In the genomic region with DNA sequence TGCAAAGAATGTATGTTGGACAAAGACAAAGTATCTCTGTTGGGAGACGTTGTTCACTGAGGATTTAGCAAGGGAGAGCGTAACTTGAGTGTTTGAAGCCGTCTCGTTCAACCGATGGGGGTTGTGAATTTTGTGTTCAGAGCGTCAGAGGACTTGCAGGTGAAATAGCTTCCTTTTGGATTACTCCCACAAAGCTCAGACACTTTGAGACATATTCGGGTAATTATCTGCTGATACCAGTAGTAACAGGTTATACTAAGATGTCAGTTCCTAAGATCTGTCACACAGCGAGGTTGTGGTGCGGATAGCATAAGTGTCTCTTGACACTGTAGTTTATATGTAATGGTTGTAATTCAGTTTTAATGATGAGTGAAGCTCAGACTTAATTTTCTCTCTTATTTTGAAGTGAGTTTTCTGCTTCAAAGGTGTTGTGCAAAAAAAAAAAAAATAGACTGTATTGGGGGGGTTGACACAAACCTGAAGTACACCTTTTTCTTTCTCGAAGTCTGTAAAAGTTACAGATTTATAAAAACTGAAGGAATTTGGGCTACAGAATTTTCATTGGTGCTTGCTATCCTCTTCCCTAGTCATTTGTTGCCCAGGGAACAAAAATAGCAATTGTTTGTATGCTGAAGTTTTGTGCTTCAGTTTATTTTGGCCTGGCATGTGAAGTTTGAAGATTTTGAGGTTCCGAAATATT, we compare ENCODE assay signal across 8 cellular contexts. TPM values are rescaled to one million over a fixed set of nuclear protein-coding genes. Genes with fewer than 3 reads are reported as not detected.
DNase-seq lines count a peak whose midpoint lies in the region; ATAC-seq and TF ChIP-seq lines count a peak whose summit lies in the region.

No MANE protein-coding gene starts in this region.

- H3K27me3 Mint-ChIP-seq in CD4-positive, CD25-positive, alpha-beta regulatory T cell: no peaks in the 10 kb centered on the region

- H3K36me3 Mint-ChIP-seq in CD4-positive, CD25-positive, alpha-beta regulatory T cell: peaks cover 4% of the 10 kb centered on the region

- H3K9me3 ChIP-seq in CD4-positive, CD25-positive, alpha-beta regulatory T cell (ENCODE audit: control insufficient read depth in 2 of 2, low read length in 2 of 2): no peaks in the 10 kb centered on the region
- H3K9me3 ChIP-seq in Karpas-422 (ENCODE audit: low read length) (no peaks in the 10 kb centered on the region), breast epithelium (no peaks in the 10 kb centered on the region), upper lobe of left lung (no peaks in the 10 kb centered on the region)

- peaks cover 35 to 70% (median 53%) of the 10 kb centered on the region in 4 donors for H3K4me1 Mint-ChIP-seq in CD4-positive, CD25-positive, alpha-beta regulatory T cell

- H3K4me1 ChIP-seq in CD4-positive, CD25-positive, alpha-beta regulatory T cell (ENCODE audit: control insufficient read depth, insufficient read depth, low read length, poor library complexity, severe bottlenecking): peaks cover 86% of the 10 kb centered on the region
- H3K4me1 ChIP-seq in Karpas-422 (ENCODE audit: low read length) (peaks cover 80% of the 10 kb centered on the region), breast epithelium (peaks cover 0 to 4% of the 10 kb centered on the region in 2 donors), upper lobe of left lung (peaks cover 26 to 70% (median 55%) of the 10 kb centered on the region in 4 donors)

- H3K9me2 ChIP-seq in Karpas-422 (replicated peaks; ENCODE audit: insufficient read depth, low read length): no peaks in the 10 kb centered on the region

- H3K4me3 ChIP-seq in CD4-positive, CD25-positive, alpha-beta regulatory T cell (ENCODE audit: low read depth, low read length): peak overlapping the region; percentile 96
- H3K4me3 ChIP-seq in Karpas-422 (ENCODE audit: low read length): peak overlapping the region; percentile 74
- H3K4me3 ChIP-seq in breast epithelium: peak overlapping the region; percentile 81 to 96 (median 83)
- H3K4me3 ChIP-seq in upper lobe of left lung: peak overlapping the region; percentile 71 to 97 (median 90)

- TF ChIP-seq EP300 in upper lobe of left lung (IDR thresholded peaks at IDR 0.05): no peak

- no peaks in the 10 kb centered on the region for H3K27me3 ChIP-seq in CD4-positive, CD25-positive, alpha-beta regulatory T cell (ENCODE audit: control insufficient read depth, insufficient read depth, low read length)
- H3K27me3 ChIP-seq in Karpas-422 (ENCODE audit: low read length) (no peaks in the 10 kb centered on the region), breast epithelium (no peaks in the 10 kb centered on the region), upper lobe of left lung (no peaks in the 10 kb centered on the region)

- DNase-seq in CD4-positive, CD25-positive, alpha-beta regulatory T cell: peak in 2 of 3 donors; percentile 47 to 48
- DNase-seq in Karpas-422 (peak; percentile 59), breast epithelium (ENCODE audit: low spot score in 2 of 2) (no peak), lung microvascular endothelial cell (ENCODE audit: low read depth in 2 of 2) (peak; percentile 30 to 53), upper lobe of left lung (no peak), glomerular visceral epithelial cell (ENCODE audit: extremely low spot score) (no peak)

- no peaks in the 10 kb centered on the region for H3K36me3 ChIP-seq in CD4-positive, CD25-positive, alpha-beta regulatory T cell (ENCODE audit: control insufficient read depth, insufficient read depth, low read length)
- H3K36me3 ChIP-seq in Karpas-422 (ENCODE audit: insufficient read depth, low read length) (no peaks in the 10 kb centered on the region), breast epithelium (no peaks in the 10 kb centered on the region), upper lobe of left lung (no peaks in the 10 kb centered on the region)

- TF ChIP-seq POLR2A in breast epithelium (IDR thresholded peaks at IDR 0.05) (no peak), upper lobe of left lung (IDR thresholded peaks at IDR 0.05) (no peak)

- no peak overlapping the region for H2AFZ ChIP-seq in Karpas-422 (ENCODE audit: low read length)

- TF ChIP-seq CTCF in breast epithelium (IDR thresholded peaks at IDR 0.05) (no peak), upper lobe of left lung (IDR thresholded peaks at IDR 0.05) (no peak)

- H3K79me2 ChIP-seq in Karpas-422 (ENCODE audit: low read length): peaks cover 67% of the 10 kb centered on the region

- peak overlapping the region; percentile 98 for H3K4me2 ChIP-seq in Karpas-422 (ENCODE audit: low read depth, low read length, poor library complexity, severe bottlenecking)

- WGBS in upper lobe of left lung, 2 donors: 15 to 18% methylated on average over 11 of the region's 11 CpGs

- peak overlapping the region; percentile 82 for H3K9ac ChIP-seq in Karpas-422 (ENCODE audit: low read length)

- H3K27ac Mint-ChIP-seq in CD4-positive, CD25-positive, alpha-beta regulatory T cell: peak overlapping the region; percentile 92 to 94 (median 93)

- intact Hi-C loops in breast epithelium (cut with DNase I; ENCODE audit: low total_unique reads): no loop called here

- peak overlapping the region; percentile 91 to 95 (median 94) for H3K4me3 Mint-ChIP-seq in CD4-positive, CD25-positive, alpha-beta regulatory T cell

- H3K27ac ChIP-seq in CD4-positive, CD25-positive, alpha-beta regulatory T cell (ENCODE audit: insufficient read depth, low read length, poor library complexity, severe bottlenecking): peak overlapping the region; percentile 98
- H3K27ac ChIP-seq in Karpas-422 (ENCODE audit: low read length) (peak overlapping the region; percentile 80), breast epithelium (peak overlapping the region; percentile 97 to 99), upper lobe of left lung (peak overlapping the region; percentile 97 to 98 (median 98))

- ATAC-seq in CD4-positive, CD25-positive, alpha-beta regulatory T cell (ENCODE audit: low read depth in 2 of 2): no peak
- ATAC-seq in upper lobe of left lung (ENCODE audit: low FRiP score in 2 of 2) (no peak), HG02610 (IDR thresholded peaks at IDR 0.05; ENCODE audit: unreplicated experiment) (no peak), HG03378 (IDR thresholded peaks at IDR 0.05; ENCODE audit: unreplicated experiment) (no peak)

- H4K20me1 ChIP-seq in Karpas-422 (ENCODE audit: insufficient read depth, low read depth, low read length): peaks cover 6% of the 10 kb centered on the region; the same call in 1 of the 2 replicates

- peaks cover 0 to 2% (median 0%) of the 10 kb centered on the region in 7 donors for H3K9me3 Mint-ChIP-seq in CD4-positive, CD25-positive, alpha-beta regulatory T cell

RNA-seq across cellular contexts. Expression of gene ASXL1, which starts 1.7 kb away (rescaled TPM):
- total RNA-seq in CD4-positive, CD25-positive, alpha-beta regulatory T cell: 314 TPM
- 10 to 100 TPM; 15.0 to 28.3 (median 21.1) TPM for polyA plus RNA-seq in CD4-positive, CD25-positive, alpha-beta regulatory T cell
- total RNA-seq in Karpas-422 (2014; rRNA removed; shearing (Covaris generic); ENCODE audit: low replicate concordance): 39.9 and 63.6 TPM in 2 replicates
- total RNA-seq in breast epithelium (100 to 1,000 TPM in 1 of 3 donors, 10 to 100 TPM in 2; 73.3 to 102 (median 97.3) TPM), lung microvascular endothelial cell (27.9 and 42.5 TPM in 2 replicates), upper lobe of left lung (100 to 1,000 TPM in 3 of 6 donors, 10 to 100 TPM in 3; 60.6 to 389 (median 88.5) TPM)

Comparison
In these comparisons a context has a peak if more than half of its experiments do, and no peak if none do; other contexts are left out.
1. DNase-seq: peak in CD4-positive, CD25-positive, alpha-beta regulatory T cell (2 of 3), Karpas-422 (single experiment) and lung microvascular endothelial cell (2 of 2); none in breast epithelium (0 of 2), upper lobe of left lung (0 of 2) and glomerular visceral epithelial cell (single experiment).
2. Peak in every context shown above with its lines, with median percentiles within 50 percentile points of each other: H3K27ac ChIP-seq and H3K4me3 ChIP-seq.